ENCODE assay signal across 9 cellular contexts in the genomic region with DNA sequence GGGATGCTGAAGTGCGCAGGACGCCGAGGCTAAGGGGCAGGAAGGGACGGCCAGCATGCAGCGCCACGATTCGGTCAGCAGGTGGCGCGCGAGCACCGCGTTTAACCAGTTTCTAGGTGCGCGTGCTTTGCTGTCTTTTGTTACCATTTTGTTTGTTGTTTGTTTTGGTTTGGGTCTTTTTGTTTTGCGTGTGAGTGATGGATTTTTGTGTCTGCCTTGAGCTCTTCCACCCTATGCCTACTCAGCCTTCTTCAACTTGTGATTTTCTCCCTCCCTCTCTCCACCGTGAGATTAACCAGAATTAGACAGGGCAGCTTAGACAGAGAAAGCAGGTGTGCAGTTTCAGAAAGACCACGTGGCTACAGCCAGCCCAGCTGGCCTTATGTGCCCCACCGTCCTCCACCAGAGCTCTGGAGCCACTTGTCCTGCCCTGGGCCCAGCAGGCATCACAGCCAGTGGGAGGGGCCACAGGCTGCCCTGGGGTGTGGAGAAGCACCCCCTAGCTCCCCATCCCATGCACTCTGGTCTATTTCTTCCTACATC.
A peak's percentile ranks its signal among the peaks of the same experiment; 100 is the strongest.
DNase-seq lines count a peak whose midpoint lies in the region; ATAC-seq and TF ChIP-seq lines count a peak whose summit lies in the region.
"Had no signal": no experiment of that assay in that cellular context is flagged by ENCODE, and none has a peak within 500 bp of the region (broad histone marks: within the 10 kb centered on the region; RNA-seq: fewer than 3 reads in every experiment).

No MANE protein-coding gene starts in this region.

- peak overlapping the region; percentile 68 for H3K4me3 ChIP-seq in DOHH2 (ENCODE audit: low read length)
- peak overlapping the region; percentile 49 for H3K4me3 ChIP-seq in KMS-11 (IDR thresholded peaks at IDR 0.05; ENCODE audit: insufficient read depth, low read depth, low read length)
- H3K4me3 ChIP-seq in Panc1 (ENCODE audit: low read depth in 2 of 2, low read length in 2 of 2): peak overlapping the region in 1 of 2 experiments; percentile 19; a peak in 1 of 4 replicates
- no peak overlapping the region for H3K4me3 ChIP-seq in fibroblast of pulmonary artery (replicated peaks; ENCODE audit: low read depth, low read length)
- no peak overlapping the region for H3K4me3 ChIP-seq in neuronal stem cell (ENCODE audit: low read length in 2 of 2)
- H3K4me3 ChIP-seq in stomach smooth muscle (ENCODE audit: low read length in 2 of 2): peak overlapping the region; percentile 41 to 60

- peak overlapping the region; percentile 30; the same call in 1 of the 2 replicates for H3K9ac ChIP-seq in KMS-11
- H3K9ac ChIP-seq in neuronal stem cell (ENCODE audit: low read depth, low read length, poor library complexity): no peak overlapping the region
- H3K9ac ChIP-seq in stomach smooth muscle (ENCODE audit: low read length in 2 of 2): no peak overlapping the region

- intact Hi-C loops in Panc1 (cut with micrococcal nuclease; ENCODE audit: unreplicated experiment): loop anchor here (5.0 kb wide), 1 partner anchor 575 kb away; no protein-coding TSS in a partner anchor

- H3F3A ChIP-seq in DOHH2 (ENCODE audit: control insufficient read depth, insufficient read depth): no peaks in the 10 kb centered on the region

- no peak overlapping the region for H4K91ac ChIP-seq in neuronal stem cell (ENCODE audit: low read depth, low read length, poor library complexity)

- TF ChIP-seq CTCF in DOHH2 (IDR thresholded peaks at IDR 0.05; ENCODE audit: low read depth, low read length, poor library complexity, severe bottlenecking): peak; percentile 94
- peak; percentile 93 for TF ChIP-seq CTCF in KMS-11 (conservative IDR thresholded peaks at IDR 0.05; ENCODE audit: low read depth, low read length)
- peak; percentile 96 for TF ChIP-seq CTCF in Panc1 (IDR thresholded peaks at IDR 0.05)
- TF ChIP-seq CTCF in fibroblast of pulmonary artery (IDR thresholded peaks at IDR 0.05; ENCODE audit: low read length, missing control alignments): peak; percentile 95

- no peak overlapping the region for H2BK12ac ChIP-seq in neuronal stem cell (ENCODE audit: low read length)

- no peak overlapping the region for H2BK5ac ChIP-seq in neuronal stem cell (ENCODE audit: low read length)

- H3K79me2 ChIP-seq in DOHH2 (ENCODE audit: control insufficient read depth, low read length) (no peaks in the 10 kb centered on the region), KMS-11 (ENCODE audit: insufficient read depth, low read depth) (no peaks in the 10 kb centered on the region)

- POLR2A ChIA-PET in Panc1 (lab: Charles Lee): no interaction called here

- peaks cover 11% of the 10 kb centered on the region for H3K4me1 ChIP-seq in DOHH2 (ENCODE audit: control insufficient read depth, low read length)
- H3K4me1 ChIP-seq in KMS-11 (ENCODE audit: low read depth, poor library complexity, severe bottlenecking): peaks cover 12% of the 10 kb centered on the region
- no peaks in the 10 kb centered on the region; the same call in 1 of the 2 replicates for H3K4me1 ChIP-seq in Panc1 (ENCODE audit: control insufficient read depth, insufficient read depth, low read length)
- peaks cover 0 to 4% of the 10 kb centered on the region in 2 donors for H3K4me1 ChIP-seq in neuronal stem cell (ENCODE audit: control insufficient read depth in 2 of 2, insufficient read depth in 1 of 2, low read depth in 1 of 2, low read length in 2 of 2)
- peaks cover 5% of the 10 kb centered on the region for H3K4me1 ChIP-seq in stomach smooth muscle (ENCODE audit: control insufficient read depth, insufficient read depth, low read length)

- H3K23ac ChIP-seq in neuronal stem cell (ENCODE audit: low read depth, low read length, poor library complexity): no peak overlapping the region

- no peak overlapping the region for H2BK15ac ChIP-seq in neuronal stem cell (ENCODE audit: low read length)

- H3K9me3 ChIP-seq in DOHH2 (ENCODE audit: control insufficient read depth, insufficient read depth, low read length) (no peaks in the 10 kb centered on the region), Panc1 (ENCODE audit: control insufficient read depth, insufficient read depth, low read depth, low read length) (no peaks in the 10 kb centered on the region), neuronal stem cell (replicated peaks in 1 of 2; ENCODE audit: control insufficient read depth in 2 of 2, insufficient read depth in 1 of 2, low read depth in 1 of 2, low read length in 2 of 2) (no peaks in the 10 kb centered on the region), stomach smooth muscle (ENCODE audit: control insufficient read depth in 2 of 2, low read length in 2 of 2) (no peaks in the 10 kb centered on the region)

- no peak overlapping the region for H4K8ac ChIP-seq in neuronal stem cell (ENCODE audit: low read depth, low read length)

- H3K18ac ChIP-seq in neuronal stem cell (ENCODE audit: low read length): peak overlapping the region; percentile 8

- in situ Hi-C loops in Panc1 (cut with HindIII; ENCODE audit: low pct_unique_long_range_greater_than_20kb, low sequenced_read_pairs): no loop called here

- H3K36me3 ChIP-seq in DOHH2 (ENCODE audit: control insufficient read depth, low read length) (no peaks in the 10 kb centered on the region), KMS-11 (ENCODE audit: insufficient read depth) (no peaks in the 10 kb centered on the region), Panc1 (ENCODE audit: control insufficient read depth, insufficient read depth, low read length) (no peaks in the 10 kb centered on the region), neuronal stem cell (replicated peaks in 1 of 2; ENCODE audit: control insufficient read depth in 2 of 2, insufficient read depth in 2 of 2, low read length in 2 of 2) (no peaks in the 10 kb centered on the region), stomach smooth muscle (ENCODE audit: control insufficient read depth in 2 of 2, insufficient read depth in 2 of 2, low read length in 2 of 2) (no peaks in the 10 kb centered on the region)

- H3K27ac ChIP-seq in DOHH2 (ENCODE audit: low read depth, low read length) (no peak overlapping the region), KMS-11 (no peak overlapping the region), Panc1 (ENCODE audit: low read length) (no peak overlapping the region), neuronal stem cell (replicated peaks; ENCODE audit: low read length) (no peak overlapping the region), stomach smooth muscle (ENCODE audit: low read length) (no peak overlapping the region)
- H3K27ac ChIP-seq: skin epidermis had no signal

- H3K27me3 ChIP-seq in DOHH2 (ENCODE audit: control insufficient read depth, low read length) (peaks cover 4% of the 10 kb centered on the region; the same call in 1 of the 2 replicates), KMS-11 (ENCODE audit: insufficient read depth, low read depth) (no peaks in the 10 kb centered on the region), Panc1 (ENCODE audit: control insufficient read depth, insufficient read depth, low read length) (no peaks in the 10 kb centered on the region; the same call in 1 of the 2 replicates), neuronal stem cell (ENCODE audit: control insufficient read depth in 3 of 3, insufficient read depth in 3 of 3, low read depth in 1 of 3, low read length in 3 of 3) (no peaks in the 10 kb centered on the region), stomach smooth muscle (ENCODE audit: control insufficient read depth in 1 of 2, insufficient read depth in 2 of 2, low read length in 2 of 2) (no peaks in the 10 kb centered on the region)

- CTCF ChIA-PET in Panc1 (lab: Charles Lee): interaction anchor here (0.5 to 0.6 kb wide), 2 partner anchors 11 to 1736 kb away, joined by 3 to 4 read pairs; no protein-coding TSS in a partner anchor

- H2AK5ac ChIP-seq in neuronal stem cell (ENCODE audit: low read depth, low read length): no peak overlapping the region

- H2AFZ ChIP-seq in KMS-11 (ENCODE audit: low read depth): peak overlapping the region; percentile 75
- H2AFZ ChIP-seq in neuronal stem cell (ENCODE audit: low read length): peak overlapping the region; percentile 71

- no peaks in the 10 kb centered on the region for H3K79me1 ChIP-seq in neuronal stem cell (ENCODE audit: low read depth, low read length)

- no peaks in the 10 kb centered on the region for H3K9me2 ChIP-seq in DOHH2 (replicated peaks; ENCODE audit: control insufficient read depth, low read length)

- H4K20me1 ChIP-seq in DOHH2 (ENCODE audit: control insufficient read depth, insufficient read depth, low read depth, low read length) (no peaks in the 10 kb centered on the region), KMS-11 (ENCODE audit: insufficient read depth) (no peaks in the 10 kb centered on the region)

- WGBS in neuronal stem cell (ENCODE audit: extremely low coverage in 2 of 2, insufficient read length in 2 of 2, insufficient replicate concordance in 1 of 2), 2 donors: no CpG with 5 or more reads among the region's 18 CpGs

- H3K4ac ChIP-seq in neuronal stem cell (ENCODE audit: low read length): no peak overlapping the region

- ATAC-seq in GM21786 (IDR thresholded peaks at IDR 0.05; ENCODE audit: unreplicated experiment) (peak; percentile 90), Panc1 (peak; percentile 97)

- H3K4me2 ChIP-seq in DOHH2 (ENCODE audit: low read length) (peak overlapping the region; percentile 80), KMS-11 (peak overlapping the region; percentile 83), neuronal stem cell (ENCODE audit: insufficient read depth, low read length, poor library complexity, severe bottlenecking) (peak overlapping the region; percentile 44)

- DNase-seq in Panc1 (ENCODE audit: low read depth, low spot score) (peak; percentile 52), activated T-helper 1 cell treated with Interleukin-2 at 50 U/mL for 16 hours (ENCODE audit: low read depth) (peak; percentile 50), fibroblast of pulmonary artery (ENCODE audit: low read depth) (peak; percentile 69), neuronal stem cell (ENCODE audit: low spot score) (peak; percentile 77)

- no peak overlapping the region for H2BK120ac ChIP-seq in neuronal stem cell (ENCODE audit: low read depth, low read length)

- BruUV-seq in Panc1 (replicated peaks; lab: Mats Ljungman, UMichigan): no TSS peak

- no peak overlapping the region for H3K14ac ChIP-seq in neuronal stem cell (ENCODE audit: low read length)

Comparison
In these comparisons a context has a peak if more than half of its experiments do, and no peak if none do; other contexts are left out.
1. H3K4me3 ChIP-seq: peak in DOHH2 (single experiment), KMS-11 (single experiment) and stomach smooth muscle (2 of 2); none in fibroblast of pulmonary artery (single experiment) and neuronal stem cell (0 of 2).
2. Peak in every context shown above with its lines, with median percentiles within 50 percentile points of each other: H3K4me2 ChIP-seq, CTCF ChIP-seq and DNase-seq.